In genomic region chr10:124039432-124040086, GRCh38 we compare ENCODE assay signal across 24 cellular contexts. TPM values are rescaled to one million over a fixed set of nuclear protein-coding genes. Genes with fewer than 3 reads are reported as not detected.
DNase-seq lines count a peak whose midpoint lies in the region; ATAC-seq and TF ChIP-seq lines count a peak whose summit lies in the region.
"Had no signal": no experiment of that assay in that cellular context is flagged by ENCODE, and none has a peak within 500 bp of the region (broad histone marks: within the 10 kb centered on the region; RNA-seq: fewer than 3 reads in every experiment).

No MANE protein-coding gene starts in this region.

- H3K4me1 ChIP-seq in right cardiac atrium (ENCODE audit: control insufficient read depth, insufficient read depth, low read length), result peaks cover 2% of the 10 kb centered on the region
- peaks cover 0 to 33% of the 10 kb centered on the region in 2 donors for H3K4me1 ChIP-seq in muscle layer of duodenum (ENCODE audit: control insufficient read depth in 1 of 2, insufficient read depth in 2 of 2, low read length in 2 of 2)

- CTCF ChIA-PET in HEK293T (lab: Yijun Ruan, JAX), result no interaction called here

- intact Hi-C loops in right cardiac atrium (cut with DNase I) (no loop called here), Right ventricle myocardium superior (cut with DNase I) (no loop called here)

- WGBS in right cardiac atrium, result 51% methylated on average over 12 of the region's 12 CpGs

- H3K4me3 ChIP-seq in right cardiac atrium (ENCODE audit: low read length) (no peak overlapping the region), muscle layer of duodenum (ENCODE audit: low read depth in 1 of 2, low read length in 2 of 2) (no peak overlapping the region)
- H3K4me3 ChIP-seq: mucosa of descending colon had no signal

- peak; percentile 64 to 81 for ATAC-seq in right cardiac atrium
- no peak for ATAC-seq in Right ventricle myocardium superior (ENCODE audit: poor library complexity)
- ATAC-seq in HG03135 (IDR thresholded peaks at IDR 0.05; ENCODE audit: unreplicated experiment), result no peak
- ATAC-seq: activated CD8-positive, alpha-beta memory T cell treated with anti-CD3 and anti-CD28 coated beads, Interleukin-2, amount 10 ng/mL, durations not matched to agents 7 days and 5 days; mucosa of descending colon; Panc1; T-helper 17 cell had no signal

- no peaks in the 10 kb centered on the region for H3K9me3 ChIP-seq in right cardiac atrium (ENCODE audit: control insufficient read depth, low read length)
- H3K9me3 ChIP-seq in muscle layer of duodenum (ENCODE audit: control insufficient read depth in 1 of 2, low read length in 2 of 2), result no peaks in the 10 kb centered on the region
- H3K9me3 ChIP-seq: mucosa of descending colon had no signal

- H3K27ac ChIP-seq in right cardiac atrium (ENCODE audit: low read length) (no peak overlapping the region), muscle layer of duodenum (ENCODE audit: low read length) (peak overlapping the region; percentile 26)
- H3K27ac ChIP-seq: C4-2B, VCaP had no signal

- H3K27me3 ChIP-seq in right cardiac atrium (ENCODE audit: control insufficient read depth, insufficient read depth) (no peaks in the 10 kb centered on the region), muscle layer of duodenum (ENCODE audit: low read depth, low read length) (no peaks in the 10 kb centered on the region)

- no peak for DNase-seq in right cardiac atrium
- DNase-seq in Right ventricle myocardium superior, result no peak
- peak; percentile 91 for DNase-seq in dermis blood vessel endothelial cell
- DNase-seq in stimulated activated CD4-positive, alpha-beta T cell treated with anti-CD3 and anti-CD28 coated beads, Interleukin-4, amount 100 ng/mL, for 4 hours, result no peak
- no peak for DNase-seq in Ammon's horn (ENCODE audit: low spot score)
- no peak for DNase-seq in HEK293T (ENCODE audit: extremely low spot score)
- DNase-seq: ACHN; activated CD4-positive, alpha-beta T cell treated with anti-CD3 and anti-CD28 coated beads, Interleukin-2, amount 50 U/mL, for 1 hour; activated CD8-positive, alpha-beta memory T cell treated with anti-CD3 and anti-CD28 coated beads, Interleukin-2, amount 10 ng/mL, durations not matched to agents 7 days and 5 days; activated naive CD4-positive, alpha-beta T cell treated with anti-CD3 and anti-CD28 coated beads for 36 hours; amniotic stem cell; cortex of kidney; Karpas-422; NCI-H2171; NCI-H510A treated with DMSO at 0.1 percent for 48 hours; nephron progenitor cell; T-helper 17 cell had no signal

- peaks cover 22 to 44% of the 10 kb centered on the region in 2 donors for H3K36me3 ChIP-seq in muscle layer of duodenum (ENCODE audit: control insufficient read depth in 1 of 2, insufficient read depth in 2 of 2, low read length in 2 of 2)

- POLR2A ChIA-PET in HEK293T (lab: Yijun Ruan, JAX), result no interaction called here

TF ChIP-seq in HEK293T, 16 proteins besides CTCF, POLR2A, EP300 and RAD21:
- TF ChIP-seq NFRKB (IDR thresholded peaks at IDR 0.05), result no peak
- no peak for TF ChIP-seq FOXA1 (IDR thresholded peaks at IDR 0.05)
- TF ChIP-seq CTBP1 (IDR thresholded peaks at IDR 0.05; ENCODE audit: borderline replicate concordance), result no peak

RNA-seq across cellular contexts. Expression of gene CHST15, which starts 53.8 kb away (rescaled TPM):
- 10 to 100 TPM in 1 of 4 donors, 1 to 10 TPM in 3; 5.0 to 11.9 (median 8.7) TPM for total RNA-seq in right cardiac atrium
- polyA plus RNA-seq in right cardiac atrium, result 2.2 TPM
- total RNA-seq in Right ventricle myocardium superior, result 3.0 TPM
- total RNA-seq in dermis blood vessel endothelial cell, result 93.0 and 99.0 TPM in 2 replicates
- total RNA-seq: SK-MEL-5 had no signal

Comparison
In these comparisons a context has a peak if more than half of its experiments do, and no peak if none do; other contexts are left out.
1. ATAC-seq: peak in right cardiac atrium (2 of 2); none in Right ventricle myocardium superior (single experiment) and HG03135 (single experiment).